12 cellular contexts compared by ENCODE assay signal in genomic region chr2:1605102-1605501, GRCh38.
DNase-seq lines count a peak whose midpoint lies in the region; ATAC-seq, FAIRE-seq and TF ChIP-seq lines count a peak whose summit lies in the region.
"Had no signal": no experiment of that assay in that cellular context is flagged by ENCODE, and none has a peak within 500 bp of the region (broad histone marks: within the 10 kb centered on the region; RNA-seq: fewer than 3 reads in every experiment).

No MANE protein-coding gene starts in this region.

- TF ChIP-seq CTCF in H1 (IDR thresholded peaks at IDR 0.05; ENCODE audit: control extremely low read depth in 1 of 3, insufficient read depth in 1 of 3, low read depth in 1 of 3, low read length in 3 of 3) = no peak
- TF ChIP-seq CTCF in lung (IDR thresholded peaks at IDR 0.05; ENCODE audit: control extremely low read depth, extremely low read depth) = no peak
- TF ChIP-seq CTCF in ovary (IDR thresholded peaks at IDR 0.05) = no peak

- peaks cover 4% of the 10 kb centered on the region for H3K79me1 ChIP-seq in H1 (ENCODE audit: low read depth, low read length)

- WGBS in HUES64 = 37% methylated on average over 16 of the region's 16 CpGs
- WGBS in H1 (ENCODE audit: extremely low coverage in 1 of 2, insufficient coverage in 1 of 2, insufficient read length in 1 of 2, insufficient replicate concordance in 2 of 2, low coverage in 1 of 2, low lambda C conversion rate in 2 of 2, missing lambda C conversion rate in 1 of 2), 2 experiments = 80% methylated on average over 16 of the region's 16 CpGs; no CpG with 5 or more reads in 1 of the 2 experiments
- WGBS in lung, 2 donors = 28 to 33% methylated on average over 16 of the region's 16 CpGs
- 77 to 84% (median 80%) methylated on average over 16 of the region's 16 CpGs for WGBS in ovary, 3 donors

- intact Hi-C loops in ovary (cut with DNase I) = no loop called here

- 0 out of 2 replicates have a peak overlapping the region, but pooled peaks have one; percentile 96 for H2AK5ac ChIP-seq in H1 (ENCODE audit: low read depth, low read length)

- no peak overlapping the region for H3K56ac ChIP-seq in H1 (replicated peaks; ENCODE audit: insufficient read length, low read depth, low read length)

- H3K9me3 ChIP-seq in HUES64 (ENCODE audit: insufficient read depth, low read depth, low read length) (no peaks in the 10 kb centered on the region), H1 (ENCODE audit: insufficient read depth in 2 of 2, low read depth in 1 of 2, low read length in 1 of 2) (no peaks in the 10 kb centered on the region), lung (ENCODE audit: control insufficient read depth in 2 of 2, insufficient read depth in 1 of 2, low read length in 1 of 2) (no peaks in the 10 kb centered on the region), ovary (no peaks in the 10 kb centered on the region)
- H3K9me3 ChIP-seq: ascending aorta had no signal

- CTCF ChIA-PET in H1 (lab: Charles Lee; ENCODE audit: partially characterized antibody) = interaction anchor here (0.6 to 2.9 kb wide), 7 partner anchors 13 to 392 kb away, joined by 3 to 18 read pairs (median 4); no protein-coding TSS in a partner anchor

- peak; percentile 15 for ATAC-seq in lung (ENCODE audit: insufficient read depth, low FRiP score)
- ATAC-seq: activated CD8-positive, alpha-beta T cell treated with anti-CD3 and anti-CD28 coated beads for 36 hours had no signal

- H3K23ac ChIP-seq in H1 (ENCODE audit: insufficient read length) = no peak overlapping the region

- no peak overlapping the region for H2AFZ ChIP-seq in H1 (ENCODE audit: low read length)

- POLR2A ChIA-PET in H1 (lab: Charles Lee; ENCODE audit: partially characterized antibody) = interaction anchor here (0.8 to 3.3 kb wide), 6 partner anchors 9 to 68 kb away, joined by 3 to 28 read pairs (median 7); no protein-coding TSS in a partner anchor

- TF ChIP-seq RAD21 in H1 (IDR thresholded peaks at IDR 0.05 in 1 of 2, conservative IDR thresholded peaks at IDR 0.05 in 1 of 2; ENCODE audit: low read depth in 2 of 2, low read length in 2 of 2) = no peak

- peaks cover 0 to 5% of the 10 kb centered on the region in 2 experiments for H4K20me1 ChIP-seq in H1 (replicated peaks in 1 of 2; ENCODE audit: control insufficient read depth in 1 of 2, insufficient read depth in 2 of 2, low read length in 2 of 2)

- no peaks in the 10 kb centered on the region for H3K27me3 ChIP-seq in HUES64 (ENCODE audit: insufficient read depth, low read length)
- H3K27me3 ChIP-seq in H1 (replicated peaks in 1 of 4; ENCODE audit: control insufficient read depth in 3 of 4, extremely low read depth in 1 of 4, insufficient read depth in 3 of 4, low read length in 3 of 4) = no peaks in the 10 kb centered on the region
- no peaks in the 10 kb centered on the region for H3K27me3 ChIP-seq in lung (ENCODE audit: control insufficient read depth, insufficient read depth)
- H3K27me3 ChIP-seq in ovary = no peaks in the 10 kb centered on the region
- H3K27me3 ChIP-seq: ascending aorta had no signal

- H3K36me3 ChIP-seq in HUES64 (ENCODE audit: insufficient read depth, low read length) = no peaks in the 10 kb centered on the region
- peaks cover 0 to 2% (median 0%) of the 10 kb centered on the region in 4 experiments; a peak in 2 of 8 replicates for H3K36me3 ChIP-seq in H1 (ENCODE audit: control insufficient read depth in 2 of 4, insufficient read depth in 4 of 4, low read length in 3 of 4)
- no peaks in the 10 kb centered on the region for H3K36me3 ChIP-seq in lung (ENCODE audit: control insufficient read depth in 2 of 2, insufficient read depth in 2 of 2, low read length in 2 of 2)
- no peaks in the 10 kb centered on the region for H3K36me3 ChIP-seq in ovary
- H3K36me3 ChIP-seq: ascending aorta had no signal

- no peak for FAIRE-seq in H1 (lab: Jason Lieb, UNC)
- FAIRE-seq in frontal cortex (lab: Jason Lieb, UNC) = no peak

- H3K18ac ChIP-seq in H1 (ENCODE audit: extremely low read depth, low read length) = no peak overlapping the region

- H4K5ac ChIP-seq in H1 (ENCODE audit: insufficient read length, low read depth, low read length) = no peak overlapping the region

- no peak overlapping the region for H3K4me3 ChIP-seq in HUES64 (ENCODE audit: low read length)
- H3K4me3 ChIP-seq in H1 (ENCODE audit: extremely low read depth in 1 of 4, insufficient read depth in 2 of 4, low read depth in 3 of 4, low read length in 4 of 4) = no peak overlapping the region
- H3K4me3 ChIP-seq in lung = no peak overlapping the region
- no peak overlapping the region for H3K4me3 ChIP-seq in ovary
- H3K4me3 ChIP-seq: ascending aorta, SK-N-MC had no signal

- H3K14ac ChIP-seq in H1 (ENCODE audit: insufficient read length) = no peak overlapping the region

- H4K91ac ChIP-seq in H1 (replicated peaks; ENCODE audit: insufficient read length, low read length) = no peak overlapping the region

- DNase-seq in A172 (ENCODE audit: low spot score) (peak; percentile 72), H1 (ENCODE audit: low read depth in 1 of 2, low spot score in 2 of 2) (no peak), lung (ENCODE audit: low spot score) (no peak), ovary (no peak), frontal cortex (ENCODE audit: low spot score in 2 of 2) (no peak), middle frontal gyrus (ENCODE audit: extremely low spot score, low spot score) (no peak)
- no peak for DNase-seq in stimulated activated CD4-positive, alpha-beta T cell treated with anti-CD3 and anti-CD28 coated beads, Interleukin-15, amount 100 ng/mL, for 24 hours
- DNase-seq: NCI-H1105 had no signal

- H3K4me2 ChIP-seq in H1 (ENCODE audit: insufficient read depth in 1 of 2, low read depth in 2 of 2, low read length in 2 of 2) = no peak overlapping the region

- peaks cover 11% of the 10 kb centered on the region; the same call in 1 of the 2 replicates for H3K23me2 ChIP-seq in H1 (ENCODE audit: low read depth, low read length)

- TF ChIP-seq EP300 in H1 (IDR thresholded peaks at IDR 0.05; ENCODE audit: borderline replicate concordance in 1 of 2, low read depth in 2 of 2, low read length in 2 of 2) = no peak
- TF ChIP-seq EP300 in ovary (IDR thresholded peaks at IDR 0.05) = no peak

- TF ChIP-seq POLR2A in H1 (IDR thresholded peaks at IDR 0.05; ENCODE audit: control extremely low read depth in 1 of 2, low read depth in 2 of 2, low read length in 2 of 2) = no peak
- TF ChIP-seq POLR2A in ovary (IDR thresholded peaks at IDR 0.05) = no peak

- H3K9ac ChIP-seq in HUES64 (ENCODE audit: low read depth, low read length) = no peak overlapping the region
- H3K9ac ChIP-seq in H1 (replicated peaks in 1 of 4; ENCODE audit: extremely low read depth in 1 of 4, low read depth in 3 of 4, low read length in 3 of 4) = no peak overlapping the region

- 0 out of 2 replicates have a peak overlapping the region, but pooled peaks have one; percentile 98 for H2BK12ac ChIP-seq in H1 (ENCODE audit: low read depth, low read length)

- no peak overlapping the region for H4K8ac ChIP-seq in H1 (ENCODE audit: extremely low read depth, insufficient read depth, low read length)

- H2BK120ac ChIP-seq in H1 (replicated peaks; ENCODE audit: low read depth, low read length) = no peak overlapping the region

- no peak overlapping the region for H2BK20ac ChIP-seq in H1 (ENCODE audit: low read length)

- H3K4me1 ChIP-seq in HUES64 (ENCODE audit: insufficient read depth, low read length) (peaks cover 16% of the 10 kb centered on the region; the same call in 1 of the 2 replicates), H1 (replicated peaks in 1 of 4; ENCODE audit: control insufficient read depth in 3 of 4, insufficient read depth in 4 of 4, low read length in 3 of 4) (peaks cover 0 to 9% (median 5%) of the 10 kb centered on the region in 4 experiments; a peak in 4 of 7 replicates), lung (ENCODE audit: control insufficient read depth in 2 of 2, insufficient read depth in 2 of 2, low read length in 2 of 2) (peaks cover 0 to 22% of the 10 kb centered on the region in 2 donors), ovary (ENCODE audit: insufficient read depth) (peaks cover 19% of the 10 kb centered on the region)
- H3K4me1 ChIP-seq: ascending aorta had no signal

- H3K27ac ChIP-seq in HUES64 (ENCODE audit: low read depth, low read length) (peak overlapping the region; percentile 50), H1 (ENCODE audit: low read depth, low read length) (no peak overlapping the region), lung (ENCODE audit: low read depth in 1 of 2, low read length in 1 of 2) (peak overlapping the region in 1 of 2 donors; percentile 77), ovary (no peak overlapping the region)
- H3K27ac ChIP-seq: ascending aorta, SK-N-MC had no signal

- H3K79me2 ChIP-seq in H1 (ENCODE audit: control insufficient read depth in 1 of 2, insufficient read depth in 2 of 2, low read length in 2 of 2) = no peaks in the 10 kb centered on the region

- H2BK5ac ChIP-seq in H1 (ENCODE audit: low read depth, low read length) = peak overlapping the region; percentile 87; the same call in 1 of the 2 replicates

- H2BK15ac ChIP-seq in H1 (ENCODE audit: low read length) = no peak overlapping the region

- no peak overlapping the region for H3K4ac ChIP-seq in H1 (replicated peaks; ENCODE audit: insufficient read length, low read depth, low read length)

TF ChIP-seq in H1, 55 proteins besides CTCF, POLR2A, EP300 and RAD21 (continues in another document):
- TF ChIP-seq TAF7 (optimal IDR thresholded peaks at IDR 0.05; ENCODE audit: borderline replicate concordance, low read depth, low read length) (no peak), SP4 (IDR thresholded peaks at IDR 0.05; ENCODE audit: low read length) (no peak), MAFK (IDR thresholded peaks at IDR 0.05; ENCODE audit: low read depth, low read length) (no peak), JUND (IDR thresholded peaks at IDR 0.05; ENCODE audit: low read length) (no peak), E2F6 (IDR thresholded peaks at IDR 0.05) (no peak), EGR1 (IDR thresholded peaks at IDR 0.05; ENCODE audit: borderline replicate concordance, low read depth, low read length) (no peak), SIX5 (IDR thresholded peaks at IDR 0.05; ENCODE audit: low read depth, low read length) (no peak), CHD1 (IDR thresholded peaks at IDR 0.05; ENCODE audit: low read depth, low read length) (no peak), SAP30 (IDR thresholded peaks at IDR 0.05; ENCODE audit: insufficient read depth, insufficient replicate concordance, low read length) (no peak), RBBP5 (IDR thresholded peaks at IDR 0.05; ENCODE audit: borderline replicate concordance, low read depth, low read length) (no peak), CHD2 (IDR thresholded peaks at IDR 0.05; ENCODE audit: low read length) (no peak), HDAC2 (IDR thresholded peaks at IDR 0.05; ENCODE audit: borderline replicate concordance in 1 of 2, low read depth in 2 of 2, low read length in 2 of 2) (no peak), RFX5 (IDR thresholded peaks at IDR 0.05; ENCODE audit: borderline replicate concordance, low read depth, low read length) (no peak)
